9 cellular contexts compared by ENCODE assay signal in the genomic region with DNA sequence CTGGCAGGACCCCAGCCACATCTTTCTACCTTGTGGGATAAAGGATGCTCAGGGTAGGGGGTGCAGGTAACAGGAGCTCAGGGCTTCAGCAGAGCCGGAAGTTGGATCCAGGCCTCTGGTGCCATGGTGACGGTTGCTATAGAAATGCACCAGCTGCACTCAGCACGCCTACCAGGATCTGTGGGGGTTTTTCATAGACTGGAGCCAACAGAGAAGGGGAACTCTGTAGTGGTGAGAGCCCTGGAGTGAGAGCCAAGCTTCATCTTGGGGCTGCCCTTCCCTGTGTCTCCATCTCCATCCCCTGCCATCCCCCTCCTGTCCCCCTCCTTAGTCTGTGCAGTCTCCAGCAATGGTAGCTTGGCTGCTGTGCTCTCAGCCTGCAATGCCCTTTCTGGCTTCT. TPM values are rescaled to one million over a fixed set of nuclear protein-coding genes. Genes with fewer than 3 reads are reported as not detected.
DNase-seq lines count a peak whose midpoint lies in the region; ATAC-seq and TF ChIP-seq lines count a peak whose summit lies in the region.
"Had no signal": no experiment of that assay in that cellular context is flagged by ENCODE, and none has a peak within 500 bp of the region (broad histone marks: within the 10 kb centered on the region; RNA-seq: fewer than 3 reads in every experiment).

No MANE protein-coding gene starts in this region.

- H4K20me1 ChIP-seq in DOHH2 (ENCODE audit: control insufficient read depth, insufficient read depth, low read depth, low read length) (no peaks in the 10 kb centered on the region), MM.1S (ENCODE audit: insufficient read depth, low read length) (no peaks in the 10 kb centered on the region)

- intact Hi-C loops in ovary (cut with DNase I), result no loop called here

- H3K4me3 ChIP-seq in DOHH2 (ENCODE audit: low read length), result no peak overlapping the region
- no peak overlapping the region for H3K4me3 ChIP-seq in MM.1S (ENCODE audit: low read length)
- H3K4me3 ChIP-seq in ovary, result no peak overlapping the region

- TF ChIP-seq CTCF in DOHH2 (IDR thresholded peaks at IDR 0.05; ENCODE audit: low read depth, low read length, poor library complexity, severe bottlenecking) (no peak), MM.1S (IDR thresholded peaks at IDR 0.05; ENCODE audit: low read length) (no peak), ovary (IDR thresholded peaks at IDR 0.05) (no peak)

- 46 to 56% (median 53%) methylated on average over 3 of the region's 3 CpGs for WGBS in ovary, 3 donors

- no peaks in the 10 kb centered on the region for H3K36me3 ChIP-seq in DOHH2 (ENCODE audit: control insufficient read depth, low read length)
- no peaks in the 10 kb centered on the region for H3K36me3 ChIP-seq in MM.1S (replicated peaks; ENCODE audit: insufficient read depth, low read length)
- H3K36me3 ChIP-seq in ovary, result no peaks in the 10 kb centered on the region

- H3K27ac ChIP-seq in DOHH2 (ENCODE audit: low read depth, low read length), result no peak overlapping the region
- H3K27ac ChIP-seq in cingulate gyrus (ENCODE audit: low read depth, low read length), result peak overlapping the region; percentile 62
- no peak overlapping the region for H3K27ac ChIP-seq in MM.1S (ENCODE audit: low read length)
- no peak overlapping the region for H3K27ac ChIP-seq in ovary

- no peak overlapping the region for H2AFZ ChIP-seq in MM.1S (ENCODE audit: low read length)

- no peaks in the 10 kb centered on the region for H3F3A ChIP-seq in DOHH2 (ENCODE audit: control insufficient read depth, insufficient read depth)
- H3F3A ChIP-seq in MM.1S (ENCODE audit: insufficient read depth, low read length), result no peaks in the 10 kb centered on the region

- DNase-seq in NCI-H146 (lab: John Stamatoyannopoulos, UW) (peak; percentile 81), superior temporal gyrus (ENCODE audit: extremely low spot score) (peak; percentile 85), MM.1S (no peak), ovary (no peak)
- DNase-seq: activated T-cell treated with anti-CD3 and anti-CD28 coated beads, Interleukin-2, amount 50 U/mL, for 4 hours had no signal

- H3K79me2 ChIP-seq in DOHH2 (ENCODE audit: control insufficient read depth, low read length) (no peaks in the 10 kb centered on the region), MM.1S (ENCODE audit: low read length) (no peaks in the 10 kb centered on the region)

- ATAC-seq in GM21717 (IDR thresholded peaks at IDR 0.05; ENCODE audit: unreplicated experiment) (peak; percentile 82), GM18519 (IDR thresholded peaks at IDR 0.05; ENCODE audit: low FRiP score, unreplicated experiment) (no peak)

- H3K4me1 ChIP-seq in DOHH2 (ENCODE audit: control insufficient read depth, low read length) (peaks cover 22% of the 10 kb centered on the region), MM.1S (ENCODE audit: low read length) (no peaks in the 10 kb centered on the region), ovary (ENCODE audit: insufficient read depth) (no peaks in the 10 kb centered on the region)

- no peak for TF ChIP-seq EP300 in ovary (IDR thresholded peaks at IDR 0.05)

- no peak overlapping the region for H3K9ac ChIP-seq in MM.1S (ENCODE audit: low read length)

- H3K9me3 ChIP-seq in DOHH2 (ENCODE audit: control insufficient read depth, insufficient read depth, low read length) (no peaks in the 10 kb centered on the region), MM.1S (replicated peaks; ENCODE audit: insufficient read depth, low read length) (no peaks in the 10 kb centered on the region), ovary (no peaks in the 10 kb centered on the region)

- TF ChIP-seq POLR2A in ovary (IDR thresholded peaks at IDR 0.05), result no peak

- H3K27me3 ChIP-seq in DOHH2 (ENCODE audit: control insufficient read depth, low read length), result peaks cover 2% of the 10 kb centered on the region; the same call in 1 of the 2 replicates
- H3K27me3 ChIP-seq in MM.1S (replicated peaks; ENCODE audit: insufficient read depth, low read length), result no peaks in the 10 kb centered on the region
- no peaks in the 10 kb centered on the region for H3K27me3 ChIP-seq in ovary

- peak overlapping the region; percentile 25 for H3K4me2 ChIP-seq in DOHH2 (ENCODE audit: low read length)
- no peak overlapping the region for H3K4me2 ChIP-seq in MM.1S (ENCODE audit: low read depth, low read length)

- H3K9me2 ChIP-seq in DOHH2 (replicated peaks; ENCODE audit: control insufficient read depth, low read length) (no peaks in the 10 kb centered on the region), MM.1S (replicated peaks; ENCODE audit: insufficient read depth, low read length) (no peaks in the 10 kb centered on the region)

RNA-seq across cellular contexts. Expression of a gene that starts 27.5 kb away (rescaled TPM):
- 10 to 100 TPM; 45.8 to 63.0 (median 60.4) TPM for total RNA-seq in ovary
- polyA plus RNA-seq in ovary, result 10 to 100 TPM; 63.0 to 76.1 TPM

Comparison
In these comparisons a context has a peak if more than half of its experiments do, and no peak if none do; other contexts are left out.
1. DNase-seq: peak in NCI-H146 (single experiment) and superior temporal gyrus (single experiment); none in MM.1S (single experiment) and ovary (0 of 5).